In genomic region chr10:110067960-110068770, GRCh38 we compare ENCODE assay signal across 8 cellular contexts.
A peak's percentile ranks its signal among the peaks of the same experiment; 100 is the strongest.
DNase-seq lines count a peak whose midpoint lies in the region; ATAC-seq and TF ChIP-seq lines count a peak whose summit lies in the region.

No MANE protein-coding gene starts in this region.

- no peaks in the 10 kb centered on the region for H3K27me3 ChIP-seq in A673 (replicated peaks; ENCODE audit: insufficient read depth, low read depth, low read length, poor library complexity)

- POLR2A ChIA-PET in A673 (lab: Charles Lee; ENCODE audit: low non-redundant PET), result no interaction called here

- H3K27ac ChIP-seq in A673 (ENCODE audit: low read depth, low read length, poor library complexity, severe bottlenecking), result no peak overlapping the region

- H3K4me3 ChIP-seq in A673 (ENCODE audit: low read depth, low read length, poor library complexity, severe bottlenecking) (no peak overlapping the region), fibroblast of the aortic adventitia (ENCODE audit: low read depth, low read length) (no peak overlapping the region)

- no peak for TF ChIP-seq CTCF in A673 (conservative IDR thresholded peaks at IDR 0.05; ENCODE audit: low read depth, low read length)
- no peak for TF ChIP-seq CTCF in fibroblast of the aortic adventitia (IDR thresholded peaks at IDR 0.05; ENCODE audit: insufficient read depth, low read length)

- H3K4me1 ChIP-seq in A673 (ENCODE audit: insufficient read depth, low read length, poor library complexity, severe bottlenecking), result peaks cover 38% of the 10 kb centered on the region

- no TSS peak for BruUV-seq in A673 (replicated peaks; lab: Mats Ljungman, UMichigan)

- H3K9me3 ChIP-seq in A673 (ENCODE audit: low read depth, low read length, poor library complexity, severe bottlenecking), result no peaks in the 10 kb centered on the region

- intact Hi-C loops in A673 (cut with micrococcal nuclease; ENCODE audit: unreplicated experiment), result no loop called here

- CTCF ChIA-PET in A673 (lab: Charles Lee), result no interaction called here

- ATAC-seq in GM18907 (IDR thresholded peaks at IDR 0.05; ENCODE audit: unreplicated experiment) (peak; percentile 52), HG03097 (IDR thresholded peaks at IDR 0.05; ENCODE audit: low FRiP score, unreplicated experiment) (peak; percentile 44)

- no peaks in the 10 kb centered on the region for H3K36me3 ChIP-seq in A673 (ENCODE audit: insufficient read depth, low read length, poor library complexity, severe bottlenecking)

- DNase-seq in A673 (ENCODE audit: low spot score) (peak; percentile 75), T-helper 2 cell (peak in 4 of 5 experiments; percentile 3 to 84 (median 26)), fibroblast of the aortic adventitia (ENCODE audit: low read depth) (peak; percentile 78), activated gamma-delta T cell treated with Interleukin-2 at 50 U/mL for 16 hours (no peak)
- DNase-seq in stimulated activated CD8-positive, alpha-beta memory T cell treated with anti-CD3 and anti-CD28 coated beads, Interleukin-4, amount 100 ng/mL, for 48 hours, result peak; percentile 53
- no peak for DNase-seq in effector CD4-positive, alpha-beta T cell

Comparison
In these comparisons a context has a peak if more than half of its experiments do, and no peak if none do; other contexts are left out.
1. DNase-seq: peak in A673 (single experiment), T-helper 2 cell (4 of 5), fibroblast of the aortic adventitia (single experiment) and stimulated activated CD8-positive, alpha-beta memory T cell treated with anti-CD3 and anti-CD28 coated beads, Interleukin-4, amount 100 ng/mL, for 48 hours (single experiment); none in activated gamma-delta T cell treated with Interleukin-2 at 50 U/mL for 16 hours (single experiment) and effector CD4-positive, alpha-beta T cell (single experiment).